2 cellular contexts compared by ENCODE assay signal in genomic region chr19:33789344-33789743, GRCh38.
TF ChIP-seq lines count a peak whose summit lies in the region.

No MANE protein-coding gene starts in this region.

TF ChIP-seq in HepG2, 621 proteins besides CTCF, POLR2A, EP300 and RAD21:
- TF ChIP-seq ZNF138 (CRISPR knock-in tag; IDR thresholded peaks at IDR 0.05; ENCODE audit: low read depth) (no peak), MNT (IDR thresholded peaks at IDR 0.05) (0 out of 2 replicates have a peak, but pooled peaks have one; percentile 3)

TF ChIP-seq in K562, 482 proteins besides CTCF, POLR2A, EP300 and RAD21:
- TF ChIP-seq ZNF384 (IDR thresholded peaks at IDR 0.05; ENCODE audit: low read depth, low read length) (no peak), MCM3 (IDR thresholded peaks at IDR 0.05) (0 out of 2 replicates have a peak, but pooled peaks have one; percentile 23)
